Comparison of ENCODE assay signal across 8 cellular contexts in the genomic region with DNA sequence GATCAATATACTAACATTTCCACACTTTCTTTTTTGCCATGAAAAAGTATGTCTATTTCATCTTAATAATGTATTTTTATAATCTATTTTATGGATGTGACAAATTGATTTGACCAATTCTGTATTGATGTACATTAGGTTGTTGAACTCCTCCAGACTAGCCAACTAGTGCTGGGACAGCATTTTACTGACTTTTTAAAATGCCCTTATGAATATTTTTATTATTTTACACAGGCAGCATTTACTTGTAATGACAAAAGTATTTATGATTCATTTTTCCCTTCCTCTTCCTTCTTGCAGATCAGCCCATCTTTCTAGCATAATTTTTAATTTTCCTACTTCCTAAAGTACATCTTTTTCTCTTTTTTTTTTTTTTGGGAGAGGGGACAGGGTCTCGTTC. TPM values are rescaled to one million over a fixed set of nuclear protein-coding genes. Genes with fewer than 3 reads are reported as not detected.
A peak's percentile ranks its signal among the peaks of the same experiment; 100 is the strongest.
DNase-seq lines count a peak whose midpoint lies in the region; ATAC-seq and TF ChIP-seq lines count a peak whose summit lies in the region.

No MANE protein-coding gene starts in this region.

- H3K4me1 Mint-ChIP-seq in chondrocyte (ENCODE audit: low read depth): peaks cover 38% of the 10 kb centered on the region
- H3K4me1 Mint-ChIP-seq in neural crest cell: peaks cover 45% of the 10 kb centered on the region

- peak overlapping the region in 6 of 10 experiments; percentile 57 to 71 (median 66); a peak in 9 of 20 replicates for H3K4me3 ChIP-seq in BLaER1 treated with 17β-estradiol and CSF1 and Interleukin-3, amounts not matched to agents 10 nM and 100 nM
- peak overlapping the region; percentile 86 for H3K4me3 ChIP-seq in LNCaP clone FGC (ENCODE audit: low read depth, low read length)

- TF ChIP-seq CTCF in LNCaP clone FGC (IDR thresholded peaks at IDR 0.05; ENCODE audit: control insufficient read depth, extremely low read depth, insufficient read depth): no peak
- TF ChIP-seq CTCF in chondrocyte (IDR thresholded peaks at IDR 0.05): no peak
- no peak for TF ChIP-seq CTCF in neural crest cell (conservative IDR thresholded peaks at IDR 0.05)
- TF ChIP-seq CTCF in omental fat pad (IDR thresholded peaks at IDR 0.05): no peak

- peak overlapping the region in 6 of 11 experiments; percentile 75 to 96 (median 83); a peak in 7 of 22 replicates for H3K9ac ChIP-seq in BLaER1 treated with 17β-estradiol and CSF1 and Interleukin-3, amounts not matched to agents 10 nM and 100 nM

- H3K27ac Mint-ChIP-seq in chondrocyte (ENCODE audit: unreplicated experiment): peak overlapping the region; percentile 85
- peak overlapping the region; percentile 88 for H3K27ac Mint-ChIP-seq in neural crest cell (ENCODE audit: unreplicated experiment)

- H3K4me1 ChIP-seq in BLaER1 treated with 17β-estradiol and CSF1 and Interleukin-3, amounts not matched to agents 10 nM and 100 nM: peaks cover 25 to 35% (median 30%) of the 10 kb centered on the region in 10 experiments

- ATAC-seq in omental fat pad (ENCODE audit: low FRiP score) (no peak), GM18502 (IDR thresholded peaks at IDR 0.05; ENCODE audit: poor library complexity, unreplicated experiment) (no peak)

- DNase-seq in LNCaP clone FGC (ENCODE audit: low read depth) (no peak), chondrocyte (ENCODE audit: low spot score) (no peak), neural crest cell (ENCODE audit: low read depth, low spot score) (no peak), SHP77 (lab: John Stamatoyannopoulos, UW) (no peak), kidney tubule cell (ENCODE audit: low spot score) (no peak), omental fat pad (ENCODE audit: low spot score) (no peak)

- no peaks in the 10 kb centered on the region for H3K36me3 Mint-ChIP-seq in chondrocyte (ENCODE audit: low read depth)
- no peaks in the 10 kb centered on the region for H3K36me3 Mint-ChIP-seq in neural crest cell (ENCODE audit: low read depth)

- H3K9me3 Mint-ChIP-seq in chondrocyte (ENCODE audit: low read depth) (no peaks in the 10 kb centered on the region), neural crest cell (no peaks in the 10 kb centered on the region)

- H3K4me2 ChIP-seq in BLaER1 treated with 17β-estradiol and CSF1 and Interleukin-3, amounts not matched to agents 10 nM and 100 nM: peak overlapping the region in 9 of 11 experiments; percentile 10 to 89 (median 83); a peak in 14 of 22 replicates

- H3K9me3 ChIP-seq in BLaER1 treated with 17β-estradiol and CSF1 and Interleukin-3, amounts not matched to agents 10 nM and 100 nM (replicated peaks in 1 of 11): no peaks in the 10 kb centered on the region

- peaks cover 0 to 6% (median 0%) of the 10 kb centered on the region in 11 experiments; a peak in 4 of 22 replicates for H4K20me1 ChIP-seq in BLaER1 treated with 17β-estradiol and CSF1 and Interleukin-3, amounts not matched to agents 10 nM and 100 nM

- H3K27me3 Mint-ChIP-seq in chondrocyte (ENCODE audit: low read depth) (no peaks in the 10 kb centered on the region), neural crest cell (ENCODE audit: low read depth) (no peaks in the 10 kb centered on the region)

- peak overlapping the region in 10 of 11 experiments; percentile 48 to 99 (median 85); a peak in 12 of 22 replicates for H3K27ac ChIP-seq in BLaER1 treated with 17β-estradiol and CSF1 and Interleukin-3, amounts not matched to agents 10 nM and 100 nM

- peak overlapping the region; percentile 47 for H3K4me3 Mint-ChIP-seq in chondrocyte (ENCODE audit: unreplicated experiment)
- H3K4me3 Mint-ChIP-seq in neural crest cell: peak overlapping the region; percentile 20

- H3K36me3 ChIP-seq in BLaER1 treated with 17β-estradiol and CSF1 and Interleukin-3, amounts not matched to agents 10 nM and 100 nM: no peaks in the 10 kb centered on the region; a peak in 1 of 22 replicates

- H3K27me3 ChIP-seq in BLaER1 treated with 17β-estradiol and CSF1 and Interleukin-3, amounts not matched to agents 10 nM and 100 nM: no peaks in the 10 kb centered on the region

RNA-seq across cellular contexts. Expression of a gene that starts 0.9 kb away (rescaled TPM):
- total RNA-seq in chondrocyte: 10.2 to 19.8 TPM (median 10.8 TPM) in 3 replicates
- total RNA-seq in neural crest cell: 37.5 and 38.0 TPM in 2 replicates
- 10 to 100 TPM; 10.2 to 20.3 (median 17.0) TPM for total RNA-seq in omental fat pad

RNA-seq across cellular contexts. Expression of a gene that starts 4.1 kb away (rescaled TPM):
- total RNA-seq in chondrocyte (40.0 to 44.6 TPM (median 40.1 TPM) in 3 replicates), neural crest cell (80.8 and 85.4 TPM in 2 replicates), omental fat pad (10 to 100 TPM; 14.4 to 32.2 (median 19.6) TPM)

RNA-seq across cellular contexts. Expression of a gene that starts 36.9 kb away (rescaled TPM):
- total RNA-seq in chondrocyte (168 to 229 TPM (median 170 TPM) in 3 replicates), neural crest cell (453 and 466 TPM in 2 replicates), omental fat pad (10 to 100 TPM; 37.3 to 64.8 (median 58.1) TPM)

RNA-seq across cellular contexts. Expression of a gene that starts 47.2 kb away (rescaled TPM):
- 144 to 149 TPM (median 146 TPM) in 3 replicates for total RNA-seq in chondrocyte
- 96.7 and 102 TPM in 2 replicates for total RNA-seq in neural crest cell
- 10 to 100 TPM; 63.9 to 88.0 (median 72.4) TPM for total RNA-seq in omental fat pad

RNA-seq across cellular contexts. Expression of a gene that starts 50.9 kb away (rescaled TPM):
- total RNA-seq in chondrocyte (not detected in 3 replicates), neural crest cell (not detected in 2 replicates), omental fat pad (10 to 100 TPM in 1 of 4 donors, under 1 TPM in 3; 0.36 to 14.2 (median 0.44) TPM)
